8 cellular contexts compared by ENCODE assay signal in the genomic region with DNA sequence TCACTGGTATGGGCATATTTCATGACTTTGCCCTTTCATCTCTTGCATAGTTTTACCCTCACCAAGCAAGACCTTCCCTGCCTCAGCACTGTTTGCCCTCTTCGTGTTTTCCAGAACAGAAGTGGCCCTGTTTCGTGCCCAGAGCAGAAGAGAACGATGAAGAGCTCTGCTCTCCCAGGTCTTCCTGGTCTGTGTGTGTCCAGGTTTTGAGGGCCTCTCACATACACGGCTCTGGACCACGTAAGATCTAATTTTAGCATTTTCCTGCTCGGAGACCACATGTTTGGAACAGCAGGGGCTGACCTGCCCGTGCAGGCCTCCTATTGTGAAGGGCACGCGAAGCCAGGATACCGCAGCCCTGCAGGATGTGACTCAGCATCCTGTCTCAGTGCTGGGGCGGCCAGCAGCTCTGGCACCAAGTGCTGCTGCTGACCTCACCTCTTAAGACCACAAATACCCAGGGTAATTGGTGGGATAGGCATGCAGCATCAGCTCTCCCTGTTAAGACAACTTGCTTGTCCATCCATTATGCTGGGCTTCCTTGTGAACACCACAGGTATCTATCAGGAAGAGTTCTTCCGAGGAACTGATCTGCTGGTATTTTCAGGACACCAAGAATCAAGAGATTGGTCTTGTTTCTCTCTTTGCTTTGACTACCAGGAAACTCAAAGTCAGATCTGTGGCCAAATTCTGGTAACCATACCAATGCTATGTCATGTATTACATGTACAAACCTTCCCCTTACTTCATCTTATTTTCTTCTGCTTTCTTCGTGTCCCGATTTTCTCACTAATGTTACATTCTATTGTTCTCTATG. TPM values are rescaled to one million over a fixed set of nuclear protein-coding genes. Genes with fewer than 3 reads are reported as not detected.
DNase-seq lines count a peak whose midpoint lies in the region; ATAC-seq and TF ChIP-seq lines count a peak whose summit lies in the region.

No MANE protein-coding gene starts in this region.

- no peak for TF ChIP-seq CTCF in dorsolateral prefrontal cortex (IDR thresholded peaks at IDR 0.05 in 54 of 56, conservative IDR thresholded peaks at IDR 0.05 in 2 of 56; ENCODE audit: low read depth in 1 of 56, partially characterized antibody in 56 of 56)

- peak; percentile 94 for ATAC-seq in GM18502 (IDR thresholded peaks at IDR 0.05; ENCODE audit: poor library complexity, unreplicated experiment)
- ATAC-seq in HG02759 (IDR thresholded peaks at IDR 0.05; ENCODE audit: unreplicated experiment), result peak; percentile 97

- H3K27me3 ChIP-seq in dorsolateral prefrontal cortex, result no peaks in the 10 kb centered on the region

- peak overlapping the region in 1 of 59 donors; percentile 0 for H3K4me3 ChIP-seq in dorsolateral prefrontal cortex

- peak overlapping the region in 58 of 59 donors; percentile 4 to 91 (median 78) for H3K27ac ChIP-seq in dorsolateral prefrontal cortex

- DNase-seq in NCI-H2081 treated with DMSO at 0.1 percent for 48 hours (lab: John Stamatoyannopoulos, UW) (peak; percentile 18), dorsolateral prefrontal cortex (peak in 4 of 10 donors; percentile 48 to 76 (median 62)), mesenteric fat pad (ENCODE audit: low spot score) (peak; percentile 95), NCI-H1092 (lab: John Stamatoyannopoulos, UW) (no peak)
- DNase-seq in activated CD4-positive, alpha-beta T cell treated with anti-CD3 and anti-CD28 coated beads, Interleukin-2, amount 50 U/mL, for 4 hours, result peak; percentile 42 to 44
- peak; percentile 43 for DNase-seq in stimulated activated CD8-positive, alpha-beta memory T cell treated with anti-CD3 and anti-CD28 coated beads, Interleukin-7, amount 100 ng/mL, for 24 hours (ENCODE audit: low read depth)

- intact Hi-C loops in dorsolateral prefrontal cortex (cut with DNase I), result no loop called here

RNA-seq across cellular contexts. Expression of a gene that starts 19.0 kb away (rescaled TPM):
- total RNA-seq in dorsolateral prefrontal cortex, result 10 to 100 TPM; 28.6 to 59.1 (median 46.8) TPM
- 63.2 TPM for total RNA-seq in mesenteric fat pad

RNA-seq across cellular contexts. Expression of a gene that starts 41.5 kb away (rescaled TPM):
- total RNA-seq in dorsolateral prefrontal cortex (1 to 10 TPM in 18 of 120 experiments, under 1 TPM in 33, not detected in 69; 0.23 to 6.0 (median 0.83) TPM), mesenteric fat pad (not detected)
